ENCODE assay signal across 18 cellular contexts in genomic region chr17:73334771-73335513, GRCh38. TPM values are rescaled to one million over a fixed set of nuclear protein-coding genes. Genes with fewer than 3 reads are reported as not detected.
DNase-seq lines count a peak whose midpoint lies in the region; ATAC-seq, FAIRE-seq and TF ChIP-seq lines count a peak whose summit lies in the region.
"Had no signal": no experiment of that assay in that cellular context is flagged by ENCODE, and none has a peak within 500 bp of the region (broad histone marks: within the 10 kb centered on the region; RNA-seq: fewer than 3 reads in every experiment).

No MANE protein-coding gene starts in this region.

- no peak for TF ChIP-seq POLR2A in vagina (IDR thresholded peaks at IDR 0.05)

- no peaks in the 10 kb centered on the region for H3K9me3 ChIP-seq in muscle layer of duodenum (ENCODE audit: control insufficient read depth in 1 of 2, low read length in 2 of 2)
- no peaks in the 10 kb centered on the region for H3K9me3 ChIP-seq in vagina
- H3K9me3 ChIP-seq: gastroesophageal sphincter had no signal

- CTCF ChIA-PET in activated CD4-positive, alpha-beta T cell treated with anti-CD3 and anti-CD28 coated beads for 36 hours (lab: Charles Lee): no interaction called here

- POLR2A ChIA-PET in activated CD4-positive, alpha-beta T cell treated with anti-CD3 and anti-CD28 coated beads for 36 hours (lab: Charles Lee): no interaction called here

- no peak for FAIRE-seq in bronchial epithelial cell (lab: Jason Lieb, UNC)
- FAIRE-seq: A204.1 had no signal

- H3K27me3 ChIP-seq in bronchial epithelial cell (ENCODE audit: control insufficient read depth, insufficient read depth, low read length) (no peaks in the 10 kb centered on the region), muscle layer of duodenum (ENCODE audit: low read depth, low read length) (no peaks in the 10 kb centered on the region), vagina (no peaks in the 10 kb centered on the region)
- H3K27me3 ChIP-seq: gastroesophageal sphincter had no signal

- intact Hi-C loops in activated CD4-positive, alpha-beta T cell treated with anti-CD3 and anti-CD28 coated beads for 36 hours (cut with DNase I, micrococcal nuclease): no loop called here
- intact Hi-C loops in vagina (cut with DNase I): no loop called here

- no peaks in the 10 kb centered on the region for H3K27me3 Mint-ChIP-seq in activated CD4-positive, alpha-beta T cell treated with anti-CD3 and anti-CD28 coated beads for 36 hours
- H3K27me3 Mint-ChIP-seq: memory B cell; stimulated activated naive CD8-positive, alpha-beta T cell treated with anti-CD3 and anti-CD28 coated beads, Interleukin-15, Interleukin-2, amounts not matched to agents 100 ng/mL and 50 ng/mL, for 24 hours had no signal

- peak; percentile 21 for DNase-seq in activated CD4-positive, alpha-beta T cell treated with anti-CD3 and anti-CD28 coated beads for 36 hours
- DNase-seq in activated CD4-positive, alpha-beta T cell treated with anti-CD3 and anti-CD28 coated beads for 48 hours: no peak
- DNase-seq in bronchial epithelial cell (ENCODE audit: low read depth) (peak; percentile 64), vagina (ENCODE audit: extremely low spot score in 2 of 2) (no peak), AG08396 (ENCODE audit: low spot score) (no peak), cerebellar cortex (ENCODE audit: low spot score) (no peak)
- DNase-seq: activated gamma-delta T cell; cortex of kidney; kidney glomerular epithelial cell; SIG-M5; stimulated activated CD4-positive, alpha-beta T cell treated with anti-CD3 and anti-CD28 coated beads, Interleukin-1b, Interleukin-23, amount 100 ng/mL, for 48 hours had no signal

- H3K4me3 ChIP-seq in bronchial epithelial cell (ENCODE audit: low read depth, low read length) (no peak overlapping the region), muscle layer of duodenum (ENCODE audit: low read depth in 1 of 2, low read length in 2 of 2) (no peak overlapping the region), vagina (no peak overlapping the region)
- H3K4me3 ChIP-seq: gastroesophageal sphincter had no signal

- peaks cover 1% of the 10 kb centered on the region for H3K4me1 Mint-ChIP-seq in activated CD4-positive, alpha-beta T cell treated with anti-CD3 and anti-CD28 coated beads for 36 hours
- H3K4me1 Mint-ChIP-seq: memory B cell had no signal

- H3K36me3 ChIP-seq in bronchial epithelial cell (ENCODE audit: control insufficient read depth, insufficient read depth, low read length) (peaks cover 2% of the 10 kb centered on the region), muscle layer of duodenum (ENCODE audit: control insufficient read depth in 1 of 2, insufficient read depth in 2 of 2, low read length in 2 of 2) (no peaks in the 10 kb centered on the region), vagina (no peaks in the 10 kb centered on the region)
- H3K36me3 ChIP-seq: gastroesophageal sphincter had no signal

- H3K27ac Mint-ChIP-seq in activated CD4-positive, alpha-beta T cell treated with anti-CD3 and anti-CD28 coated beads for 36 hours: no peak overlapping the region
- H3K27ac Mint-ChIP-seq: memory B cell; stimulated activated naive CD8-positive, alpha-beta T cell treated with anti-CD3 and anti-CD28 coated beads, Interleukin-15, Interleukin-2, amounts not matched to agents 100 ng/mL and 50 ng/mL, for 24 hours had no signal

- ATAC-seq in activated CD4-positive, alpha-beta T cell treated with anti-CD3 and anti-CD28 coated beads for 36 hours: no peak
- no peak for ATAC-seq in GM19351 (IDR thresholded peaks at IDR 0.05; ENCODE audit: unreplicated experiment)
- ATAC-seq: gastroesophageal sphincter had no signal

- TF ChIP-seq CTCF in bronchial epithelial cell (IDR thresholded peaks at IDR 0.05; ENCODE audit: insufficient read depth, low read length, severe bottlenecking): no peak
- no peak for TF ChIP-seq CTCF in vagina (IDR thresholded peaks at IDR 0.05)

- no peaks in the 10 kb centered on the region for H3K36me3 Mint-ChIP-seq in activated CD4-positive, alpha-beta T cell treated with anti-CD3 and anti-CD28 coated beads for 36 hours (ENCODE audit: low read depth)

- H3K4me1 ChIP-seq in muscle layer of duodenum (ENCODE audit: control insufficient read depth in 1 of 2, insufficient read depth in 2 of 2, low read length in 2 of 2) (peaks cover 0 to 16% of the 10 kb centered on the region in 2 donors), vagina (peaks cover 55% of the 10 kb centered on the region)

- H3K27ac ChIP-seq in muscle layer of duodenum (ENCODE audit: low read length) (peak overlapping the region; percentile 51), vagina (peak overlapping the region; percentile 83)
- H3K27ac ChIP-seq: gastroesophageal sphincter had no signal

- H3K4me3 Mint-ChIP-seq in activated CD4-positive, alpha-beta T cell treated with anti-CD3 and anti-CD28 coated beads for 36 hours: no peak overlapping the region
- H3K4me3 Mint-ChIP-seq: memory B cell; nephron; stimulated activated naive CD8-positive, alpha-beta T cell treated with anti-CD3 and anti-CD28 coated beads, Interleukin-15, Interleukin-2, amounts not matched to agents 100 ng/mL and 50 ng/mL, for 24 hours had no signal

- H3K9me3 Mint-ChIP-seq in activated CD4-positive, alpha-beta T cell treated with anti-CD3 and anti-CD28 coated beads for 36 hours (ENCODE audit: low read depth): no peaks in the 10 kb centered on the region
- H3K9me3 Mint-ChIP-seq: memory B cell; nephron; stimulated activated naive CD8-positive, alpha-beta T cell treated with anti-CD3 and anti-CD28 coated beads, Interleukin-15, Interleukin-2, amounts not matched to agents 100 ng/mL and 50 ng/mL, for 24 hours had no signal

RNA-seq across cellular contexts. Expression of gene CDC42EP4, which starts 23.1 kb away (rescaled TPM):
- total RNA-seq in activated CD4-positive, alpha-beta T cell treated with anti-CD3 and anti-CD28 coated beads for 36 hours: under 1 TPM; 0.87 to 0.91 TPM
- 16.8 and 29.3 TPM in 2 replicates for total RNA-seq in bronchial epithelial cell
- total RNA-seq in vagina: 73.7 TPM

Comparison
In these comparisons a context has a peak if more than half of its experiments do, and no peak if none do; other contexts are left out.
1. DNase-seq: peak in activated CD4-positive, alpha-beta T cell treated with anti-CD3 and anti-CD28 coated beads for 36 hours (single experiment) and bronchial epithelial cell (single experiment); none in activated CD4-positive, alpha-beta T cell treated with anti-CD3 and anti-CD28 coated beads for 48 hours (single experiment), vagina (0 of 2), AG08396 (single experiment) and cerebellar cortex (single experiment).